ENCODE assay signal across 2 cellular contexts in genomic region chr4:186756550-186756949, GRCh38. TPM values are rescaled to one million over a fixed set of nuclear protein-coding genes. Genes with fewer than 3 reads are reported as not detected.
"Had no signal": no experiment of that assay in that cellular context is flagged by ENCODE, and none has a peak within 500 bp of the region (broad histone marks: within the 10 kb centered on the region; RNA-seq: fewer than 3 reads in every experiment).

No MANE protein-coding gene starts in this region.

RNA-seq across cellular contexts. Expression of gene FAT1, which starts 32.9 kb away (rescaled TPM):
- total RNA-seq: natural killer cell had no signal
- polyA plus RNA-seq: naive thymus-derived CD4-positive, alpha-beta T cell had no signal
